Comparison of ENCODE assay signal across 8 cellular contexts in genomic region chr22:32050678-32051515, GRCh38. TPM values are rescaled to one million over a fixed set of nuclear protein-coding genes. Genes with fewer than 3 reads are reported as not detected.
DNase-seq lines count a peak whose midpoint lies in the region; ATAC-seq and TF ChIP-seq lines count a peak whose summit lies in the region.

No MANE protein-coding gene starts in this region.

- DNase-seq in COLO668 (lab: John Stamatoyannopoulos, UW; ENCODE audit: unreplicated experiment) (peak; percentile 51), HS-27A (ENCODE audit: low read depth) (peak; percentile 38), T-helper 2 cell (peak in 3 of 5 experiments; percentile 41 to 81 (median 63)), breast epithelium (ENCODE audit: low spot score in 2 of 2) (peak in 1 of 2 donors; percentile 78), nephron progenitor cell (peak; percentile 8), aorta (peak in 1 of 2 donors; percentile 55), NCI-H1105 treated with DMSO at 0.1 percent for 48 hours (lab: John Stamatoyannopoulos, UW) (no peak)

- ATAC-seq in aorta (ENCODE audit: low FRiP score) (peak; percentile 77), GM19455 (IDR thresholded peaks at IDR 0.05; ENCODE audit: unreplicated experiment) (no peak)

- peaks cover 11% of the 10 kb centered on the region for H3K4me1 Mint-ChIP-seq in nephron progenitor cell

- TF ChIP-seq CTCF in breast epithelium (IDR thresholded peaks at IDR 0.05): no peak
- no peak for TF ChIP-seq CTCF in nephron progenitor cell (IDR thresholded peaks at IDR 0.05)

- H3K27ac ChIP-seq in breast epithelium (peak overlapping the region; percentile 51 to 72), aorta (ENCODE audit: low read depth in 1 of 2, low read length in 2 of 2) (no peak overlapping the region)

- H3K27me3 Mint-ChIP-seq in nephron progenitor cell (ENCODE audit: low read depth, poor library complexity): peaks cover 21% of the 10 kb centered on the region

- intact Hi-C loops in breast epithelium (cut with DNase I; ENCODE audit: low total_unique reads): no loop called here
- intact Hi-C loops in aorta (cut with DNase I): no loop called here

- no peak overlapping the region for H3K4me3 Mint-ChIP-seq in nephron progenitor cell

- H3K36me3 ChIP-seq in breast epithelium: no peaks in the 10 kb centered on the region
- H3K36me3 ChIP-seq in aorta (ENCODE audit: control insufficient read depth in 1 of 2, insufficient read depth in 2 of 2, low read length in 1 of 2): no peaks in the 10 kb centered on the region

- 42 to 49% methylated on average over 5 of the region's 5 CpGs for WGBS in aorta, 2 donors

- H3K4me1 ChIP-seq in breast epithelium (no peaks in the 10 kb centered on the region), aorta (ENCODE audit: control insufficient read depth in 1 of 2, insufficient read depth in 2 of 2, low read length in 2 of 2) (no peaks in the 10 kb centered on the region)

- no peaks in the 10 kb centered on the region for H3K9me3 ChIP-seq in breast epithelium
- no peaks in the 10 kb centered on the region for H3K9me3 ChIP-seq in aorta (ENCODE audit: control insufficient read depth, low read length)

- no peak for TF ChIP-seq POLR2A in breast epithelium (IDR thresholded peaks at IDR 0.05)

- H3K4me3 ChIP-seq in breast epithelium (no peak overlapping the region), aorta (ENCODE audit: low read length in 2 of 2) (no peak overlapping the region)

- peak overlapping the region; percentile 8 for H3K27ac Mint-ChIP-seq in nephron progenitor cell

- H3K27me3 ChIP-seq in breast epithelium (no peaks in the 10 kb centered on the region), aorta (ENCODE audit: control insufficient read depth in 1 of 2, insufficient read depth in 2 of 2, low read length in 1 of 2) (no peaks in the 10 kb centered on the region)

- no peaks in the 10 kb centered on the region for H3K36me3 Mint-ChIP-seq in nephron progenitor cell (ENCODE audit: low read depth)

- H3K9me3 Mint-ChIP-seq in nephron progenitor cell: no peaks in the 10 kb centered on the region

RNA-seq across cellular contexts. Expression of gene SLC5A1, which starts 7.8 kb away (rescaled TPM):
- total RNA-seq in breast epithelium: 1 to 10 TPM in 2 of 3 donors, not detected in 1; 1.3 to 5.3 TPM
- not detected for total RNA-seq in aorta
- polyA plus RNA-seq in aorta: 10 to 100 TPM in 1 of 2 donors, under 1 TPM in 1; 0.69 to 24.0 TPM

Comparison
In these comparisons a context has a peak if more than half of its experiments do, and no peak if none do; other contexts are left out.
1. H3K27ac ChIP-seq: peak in breast epithelium (2 of 2); none in aorta (0 of 2).